Comparison of ENCODE assay signal across 11 cellular contexts in genomic region chr14:24179294-24179960, GRCh38. TPM values are rescaled to one million over a fixed set of nuclear protein-coding genes. Genes with fewer than 3 reads are reported as not detected.
DNase-seq lines count a peak whose midpoint lies in the region; ATAC-seq and TF ChIP-seq lines count a peak whose summit lies in the region.
"Had no signal": no experiment of that assay in that cellular context is flagged by ENCODE, and none has a peak within 500 bp of the region (broad histone marks: within the 10 kb centered on the region; RNA-seq: fewer than 3 reads in every experiment).

No MANE protein-coding gene starts in this region.

- no peaks in the 10 kb centered on the region for H3K27me3 ChIP-seq in dorsolateral prefrontal cortex

- intact Hi-C loops in natural killer cell (cut with micrococcal nuclease), result no loop called here
- intact Hi-C loops in dorsolateral prefrontal cortex (cut with DNase I), result no loop called here

- H3K4me1 Mint-ChIP-seq in natural killer cell, result no peaks in the 10 kb centered on the region
- peaks cover 0 to 16% of the 10 kb centered on the region in 2 donors for H3K4me1 Mint-ChIP-seq in natural killer cell treated with Interleukin-12 subunit alpha and Interleukin-12 subunit beta and Interleukin-15 and Interleukin-18, amount 100 ng/mL, for 72 hours (ENCODE audit: low read depth in 2 of 2)
- H3K4me1 Mint-ChIP-seq in nephron progenitor cell, result peaks cover 16% of the 10 kb centered on the region

- no peaks in the 10 kb centered on the region for H3K27me3 Mint-ChIP-seq in natural killer cell (ENCODE audit: low read depth in 2 of 2)
- no peaks in the 10 kb centered on the region for H3K27me3 Mint-ChIP-seq in natural killer cell treated with Interleukin-12 subunit alpha and Interleukin-12 subunit beta and Interleukin-15 and Interleukin-18, amount 100 ng/mL, for 72 hours
- H3K27me3 Mint-ChIP-seq in nephron progenitor cell (ENCODE audit: low read depth, poor library complexity), result no peaks in the 10 kb centered on the region

- peak overlapping the region; percentile 28 for H3K4me3 Mint-ChIP-seq in natural killer cell
- H3K4me3 Mint-ChIP-seq in natural killer cell treated with Interleukin-12 subunit alpha and Interleukin-12 subunit beta and Interleukin-15 and Interleukin-18, amount 100 ng/mL, for 72 hours, result no peak overlapping the region
- no peak overlapping the region for H3K4me3 Mint-ChIP-seq in nephron progenitor cell

- DNase-seq in natural killer cell (no peak), dorsolateral prefrontal cortex (no peak), nephron progenitor cell (no peak), NCI-H2081 treated with DMSO at 0.1 percent for 48 hours (lab: John Stamatoyannopoulos, UW) (no peak)
- DNase-seq in natural killer cell treated with Interleukin-12 subunit alpha and Interleukin-12 subunit beta and Interleukin-15 and Interleukin-18, amount 100 ng/mL, for 72 hours (ENCODE audit: low spot score), result no peak
- DNase-seq: SHP77 had no signal

- H3K36me3 Mint-ChIP-seq in natural killer cell (peaks cover 6% of the 10 kb centered on the region), nephron progenitor cell (ENCODE audit: low read depth) (peaks cover 29% of the 10 kb centered on the region)
- H3K36me3 Mint-ChIP-seq in natural killer cell treated with Interleukin-12 subunit alpha and Interleukin-12 subunit beta and Interleukin-15 and Interleukin-18, amount 100 ng/mL, for 72 hours, result peaks cover 6% of the 10 kb centered on the region

- no peak for TF ChIP-seq CTCF in natural killer cell (IDR thresholded peaks at IDR 0.05)
- TF ChIP-seq CTCF in dorsolateral prefrontal cortex (IDR thresholded peaks at IDR 0.05 in 54 of 56, conservative IDR thresholded peaks at IDR 0.05 in 2 of 56; ENCODE audit: low read depth in 1 of 56, partially characterized antibody in 56 of 56), result no peak
- no peak for TF ChIP-seq CTCF in nephron progenitor cell (IDR thresholded peaks at IDR 0.05)

- H3K9me3 Mint-ChIP-seq in natural killer cell, result no peaks in the 10 kb centered on the region
- H3K9me3 Mint-ChIP-seq in natural killer cell treated with Interleukin-12 subunit alpha and Interleukin-12 subunit beta and Interleukin-15 and Interleukin-18, amount 100 ng/mL, for 72 hours, result no peaks in the 10 kb centered on the region
- no peaks in the 10 kb centered on the region for H3K9me3 Mint-ChIP-seq in nephron progenitor cell

- peak overlapping the region in 4 of 59 donors; percentile 4 to 22 (median 18) for H3K4me3 ChIP-seq in dorsolateral prefrontal cortex

- peak overlapping the region; percentile 37 to 95 (median 86) for H3K27ac ChIP-seq in dorsolateral prefrontal cortex
- H3K27ac ChIP-seq: C4-2B had no signal

- H3K27ac Mint-ChIP-seq in natural killer cell (peak overlapping the region; percentile 21 to 27), nephron progenitor cell (peak overlapping the region; percentile 93)
- H3K27ac Mint-ChIP-seq in natural killer cell treated with Interleukin-12 subunit alpha and Interleukin-12 subunit beta and Interleukin-15 and Interleukin-18, amount 100 ng/mL, for 72 hours, result no peak overlapping the region

- ATAC-seq in natural killer cell (no peak), HG03159 (IDR thresholded peaks at IDR 0.05; ENCODE audit: unreplicated experiment) (no peak), HG02678 (IDR thresholded peaks at IDR 0.05; ENCODE audit: unreplicated experiment) (no peak), GM21717 (IDR thresholded peaks at IDR 0.05; ENCODE audit: unreplicated experiment) (no peak)
- ATAC-seq in natural killer cell treated with Interleukin-12 subunit alpha and Interleukin-12 subunit beta and Interleukin-15 and Interleukin-18, amount 100 ng/mL, for 72 hours, result no peak

RNA-seq across cellular contexts. Expression of gene REC8, which starts 7.5 kb away (rescaled TPM):
- total RNA-seq in natural killer cell (100 to 1,000 TPM in 2 of 3 donors, 10 to 100 TPM in 1; 77.7 to 138 (median 103) TPM), dorsolateral prefrontal cortex (10 to 100 TPM; 15.6 to 54.3 (median 25.4) TPM)
- total RNA-seq in natural killer cell treated with Interleukin-12 subunit alpha and Interleukin-12 subunit beta and Interleukin-15 and Interleukin-18, amount 100 ng/mL, for 72 hours, result 10 to 100 TPM; 52.1 to 85.9 TPM

RNA-seq across cellular contexts. Expression of gene IPO4, which starts 9.2 kb away (rescaled TPM):
- 10 to 100 TPM; 46.2 to 61.5 (median 51.9) TPM for total RNA-seq in natural killer cell
- total RNA-seq in natural killer cell treated with Interleukin-12 subunit alpha and Interleukin-12 subunit beta and Interleukin-15 and Interleukin-18, amount 100 ng/mL, for 72 hours, result 100 to 1,000 TPM in 1 of 2 donors, 10 to 100 TPM in 1; 52.8 to 145 TPM
- total RNA-seq in dorsolateral prefrontal cortex, result 10 to 100 TPM in 101 of 120 experiments, 1 to 10 TPM in 19; 6.1 to 23.8 (median 12.8) TPM

RNA-seq across cellular contexts. Expression of gene TM9SF1, which starts 15.8 kb away (rescaled TPM):
- total RNA-seq in natural killer cell (10 to 100 TPM; 15.2 to 32.1 (median 28.7) TPM), dorsolateral prefrontal cortex (10 to 100 TPM; 10.5 to 30.9 (median 22.4) TPM)
- 10 to 100 TPM; 27.6 to 30.2 TPM for total RNA-seq in natural killer cell treated with Interleukin-12 subunit alpha and Interleukin-12 subunit beta and Interleukin-15 and Interleukin-18, amount 100 ng/mL, for 72 hours

RNA-seq across cellular contexts. Expression of gene IRF9, which starts 18.4 kb away (rescaled TPM):
- total RNA-seq in natural killer cell, result 100 to 1,000 TPM; 178 to 348 (median 319) TPM
- 100 to 1,000 TPM; 135 to 227 TPM for total RNA-seq in natural killer cell treated with Interleukin-12 subunit alpha and Interleukin-12 subunit beta and Interleukin-15 and Interleukin-18, amount 100 ng/mL, for 72 hours
- 100 to 1,000 TPM in 27 of 120 experiments, 10 to 100 TPM in 93; 38.3 to 321 (median 79.1) TPM for total RNA-seq in dorsolateral prefrontal cortex

RNA-seq across cellular contexts. Expression of gene TSSK4, which starts 26.1 kb away (rescaled TPM):
- total RNA-seq in natural killer cell, result 1 to 10 TPM; 1.3 to 2.9 (median 1.5) TPM
- total RNA-seq in natural killer cell treated with Interleukin-12 subunit alpha and Interleukin-12 subunit beta and Interleukin-15 and Interleukin-18, amount 100 ng/mL, for 72 hours, result under 1 TPM in 1 of 2 donors, not detected in 1; 0.95 TPM
- 1 to 10 TPM in 37 of 120 experiments, under 1 TPM in 46, not detected in 37; 0.29 to 2.9 (median 0.90) TPM for total RNA-seq in dorsolateral prefrontal cortex
- total RNA-seq: esophagus mucosa had no signal

Comparison
In these comparisons a context has a peak if more than half of its experiments do, and no peak if none do; other contexts are left out.
1. H3K27ac Mint-ChIP-seq: peak in natural killer cell (2 of 2) and nephron progenitor cell (single experiment); none in natural killer cell treated with Interleukin-12 subunit alpha and Interleukin-12 subunit beta and Interleukin-15 and Interleukin-18, amount 100 ng/mL, for 72 hours (0 of 2).